2 cellular contexts compared by ENCODE assay signal in genomic region chr6:167559675-167560479, GRCh38.
TF ChIP-seq lines count a peak whose summit lies in the region.

No MANE protein-coding gene starts in this region.

TF ChIP-seq in GM23338, 12 proteins besides CTCF, POLR2A, EP300 and RAD21 (continued from another document):
- TF ChIP-seq ETS1 (IDR thresholded peaks at IDR 0.05) (no peak), STAT1 (IDR thresholded peaks at IDR 0.05; ENCODE audit: unreplicated experiment) (no peak)

TF ChIP-seq in liver, 16 proteins besides CTCF, POLR2A, EP300 and RAD21 (continued from another document):
- TF ChIP-seq TAF1 (conservative IDR thresholded peaks at IDR 0.05) (peak; percentile 80), GABPA (IDR thresholded peaks at IDR 0.05 in 1 of 2, conservative IDR thresholded peaks at IDR 0.05 in 1 of 2) (no peak), HNF4A (conservative IDR thresholded peaks at IDR 0.05) (peak; percentile 96 to 97), EGR1 (IDR thresholded peaks at IDR 0.05; ENCODE audit: low read depth in 2 of 2) (peak in 1 of 2 donors; percentile 17), RXRA (IDR thresholded peaks at IDR 0.05) (peak; percentile 82 to 85), REST (IDR thresholded peaks at IDR 0.05) (peak; percentile 69), MAX (IDR thresholded peaks at IDR 0.05) (peak; percentile 82), SP1 (IDR thresholded peaks at IDR 0.05) (peak; percentile 80), FOXA2 (IDR thresholded peaks at IDR 0.05) (no peak), FOXA1 (IDR thresholded peaks at IDR 0.05) (peak; percentile 60), ZBTB33 (IDR thresholded peaks at IDR 0.05) (no peak), NR2F2 (IDR thresholded peaks at IDR 0.05) (peak; percentile 88)
